12 cellular contexts compared by ENCODE assay signal in the genomic region with DNA sequence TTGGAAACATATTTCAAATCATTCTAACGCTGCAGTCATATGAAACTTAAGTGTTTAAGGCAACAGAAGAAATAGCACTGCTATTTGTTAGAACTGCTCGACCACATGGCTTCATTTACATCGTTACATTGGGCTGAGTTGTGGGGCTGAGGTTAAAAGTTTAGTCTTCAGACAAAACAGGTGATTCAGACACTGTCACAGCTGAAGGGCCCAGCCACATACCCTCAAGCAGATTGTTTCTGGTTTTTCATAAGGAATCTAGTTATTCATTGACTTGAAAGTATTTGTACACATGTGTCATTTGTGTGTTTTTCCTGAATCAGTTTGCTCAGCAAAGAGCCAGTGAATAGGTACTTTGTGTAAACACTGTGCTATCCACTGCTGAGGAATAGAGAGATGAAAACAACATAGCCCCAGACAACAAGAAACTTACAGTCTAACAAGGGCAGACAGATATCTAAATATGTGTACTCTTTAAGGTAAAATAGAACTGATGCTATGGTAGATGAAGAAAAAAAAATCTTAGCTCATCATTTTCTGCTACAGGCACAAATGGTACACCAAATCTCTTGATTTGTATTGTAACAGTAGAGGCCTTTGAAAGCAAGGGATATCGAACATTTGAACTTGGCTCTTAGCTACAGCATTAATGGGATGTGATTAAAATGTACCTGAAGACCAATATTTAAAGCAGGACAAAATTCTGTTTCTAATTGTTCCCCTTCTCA.
DNase-seq lines count a peak whose midpoint lies in the region; ATAC-seq and TF ChIP-seq lines count a peak whose summit lies in the region.
"Had no signal": no experiment of that assay in that cellular context is flagged by ENCODE, and none has a peak within 500 bp of the region (broad histone marks: within the 10 kb centered on the region; RNA-seq: fewer than 3 reads in every experiment).

No MANE protein-coding gene starts in this region.

- TF ChIP-seq POLR2A in tibial nerve (IDR thresholded peaks at IDR 0.05): no peak

- no peak overlapping the region for H3K9ac ChIP-seq in mammary epithelial cell (ENCODE audit: insufficient read depth, low read length)
- H3K9ac ChIP-seq: parathyroid adenoma had no signal

- H3K9me3 ChIP-seq in mammary epithelial cell (replicated peaks; ENCODE audit: insufficient read depth, low read length): no peaks in the 10 kb centered on the region
- H3K9me3 ChIP-seq in tibial nerve: no peaks in the 10 kb centered on the region
- H3K9me3 ChIP-seq: suprapubic skin had no signal

- no peak overlapping the region for H3K4me3 ChIP-seq in mammary epithelial cell (replicated peaks in 1 of 3; ENCODE audit: insufficient read depth in 1 of 3, low read depth in 2 of 3, low read length in 3 of 3)
- no peak overlapping the region for H3K4me3 ChIP-seq in tibial nerve
- H3K4me3 ChIP-seq: suprapubic skin had no signal

- 67% methylated on average over 4 of the region's 4 CpGs for WGBS in mammary epithelial cell (ENCODE audit: low coverage, missing lambda C conversion rate)
- 72 to 81% methylated on average over 4 of the region's 4 CpGs for WGBS in tibial nerve, 2 donors

- H3K4me1 ChIP-seq in mammary epithelial cell (ENCODE audit: insufficient read depth, low read length) (peaks cover 16% of the 10 kb centered on the region), tibial nerve (peaks cover 0 to 20% (median 9%) of the 10 kb centered on the region in 4 donors)

- in situ Hi-C loops in mammary epithelial cell (cut with MboI; ENCODE audit: low sequenced_read_pairs in 2 of 2): loop anchor here (25.0 kb wide), 3 partner anchors 273 to 927 kb away; no protein-coding TSS in a partner anchor

- TF ChIP-seq CTCF in mammary epithelial cell (conservative IDR thresholded peaks at IDR 0.05 in 1 of 2, IDR thresholded peaks at IDR 0.05 in 1 of 2; ENCODE audit: extremely low read depth in 1 of 2, insufficient read depth in 1 of 2, low read depth in 1 of 2, low read length in 2 of 2): no peak
- TF ChIP-seq CTCF in tibial nerve (IDR thresholded peaks at IDR 0.05): no peak

- DNase-seq in NCI-H510A treated with DMSO at 0.1 percent for 48 hours (lab: John Stamatoyannopoulos, UW) (peak; percentile 38), NCI-H510A (lab: John Stamatoyannopoulos, UW) (no peak), mammary epithelial cell (peak; percentile 93), renal cortical epithelial cell (ENCODE audit: low read depth) (peak; percentile 100), tibial nerve (ENCODE audit: low spot score in 2 of 2) (no peak)
- no peak for DNase-seq in activated CD4-positive, alpha-beta T cell treated with anti-CD3 and anti-CD28 coated beads for 4 hours
- DNase-seq: 8988T, activated B cell treated with CpG ODN at 0.5 μM for 24 hours had no signal

- no peaks in the 10 kb centered on the region for H4K20me1 ChIP-seq in mammary epithelial cell (ENCODE audit: insufficient read depth, low read length)

- H3K79me2 ChIP-seq in mammary epithelial cell (ENCODE audit: insufficient read depth, low read length): no peaks in the 10 kb centered on the region
- H3K79me2 ChIP-seq: parathyroid adenoma had no signal

- TF ChIP-seq EP300 in tibial nerve (IDR thresholded peaks at IDR 0.05): no peak

- H3K36me3 ChIP-seq in mammary epithelial cell (ENCODE audit: insufficient read depth, low read length): no peaks in the 10 kb centered on the region
- no peaks in the 10 kb centered on the region for H3K36me3 ChIP-seq in tibial nerve
- H3K36me3 ChIP-seq: suprapubic skin had no signal

- H3K27me3 ChIP-seq in mammary epithelial cell (ENCODE audit: insufficient read depth, low read length): no peaks in the 10 kb centered on the region
- H3K27me3 ChIP-seq in tibial nerve: no peaks in the 10 kb centered on the region
- H3K27me3 ChIP-seq: suprapubic skin had no signal

- no peak overlapping the region for H2AFZ ChIP-seq in mammary epithelial cell (ENCODE audit: low read depth, low read length)
- H2AFZ ChIP-seq: parathyroid adenoma had no signal

- no peak overlapping the region for H3K4me2 ChIP-seq in mammary epithelial cell (ENCODE audit: insufficient read depth, low read depth, low read length)

- CTCF ChIA-PET in mammary epithelial cell (lab: Charles Lee; ENCODE audit: low non-redundant PET): no interaction called here

- peak; percentile 75 for ATAC-seq in HG03432 (IDR thresholded peaks at IDR 0.05; ENCODE audit: unreplicated experiment)
- ATAC-seq in HG03095 (IDR thresholded peaks at IDR 0.05; ENCODE audit: unreplicated experiment): no peak

- H3K27ac ChIP-seq in mammary epithelial cell (ENCODE audit: insufficient read depth, low read depth, low read length) (peak overlapping the region; percentile 3), tibial nerve (no peak overlapping the region)
- H3K27ac ChIP-seq: parathyroid adenoma, suprapubic skin had no signal

- no TSS peak for BruUV-seq in mammary epithelial cell (replicated peaks; lab: Mats Ljungman, UMichigan)

- dilution Hi-C loops in mammary epithelial cell (cut with HindIII; ENCODE audit: low sequenced_read_pairs): no loop called here

- intact Hi-C loops in mammary epithelial cell (cut with micrococcal nuclease): no loop called here

Comparison
In these comparisons a context has a peak if more than half of its experiments do, and no peak if none do; other contexts are left out.
1. DNase-seq: peak in NCI-H510A treated with DMSO at 0.1 percent for 48 hours (single experiment), mammary epithelial cell (single experiment) and renal cortical epithelial cell (single experiment); none in NCI-H510A (single experiment), tibial nerve (0 of 2) and activated CD4-positive, alpha-beta T cell treated with anti-CD3 and anti-CD28 coated beads for 4 hours (0 of 2).